In genomic region chr18:48669180-48669675, GRCh38 we compare ENCODE assay signal across 27 cellular contexts.
"Had no signal": no experiment of that assay in that cellular context is flagged by ENCODE, and none has a peak within 500 bp of the region (broad histone marks: within the 10 kb centered on the region; RNA-seq: fewer than 3 reads in every experiment).

No MANE protein-coding gene starts in this region.

- ATAC-seq: heart right ventricle; naive thymus-derived CD4-positive, alpha-beta T cell; psoas muscle; right cardiac atrium; stimulated activated naive CD8-positive, alpha-beta T cell treated with anti-CD3 and anti-CD28 coated beads, Interleukin-15, amount 100 ng/mL, for 72 hours had no signal

- H3K4me3 Mint-ChIP-seq: immature natural killer cell; naive thymus-derived CD4-positive, alpha-beta T cell; nephron; stimulated activated naive CD8-positive, alpha-beta T cell treated with anti-CD3 and anti-CD28 coated beads, Interleukin-15, amount 100 ng/mL, for 72 hours had no signal

- DNase-seq: dermis blood vessel endothelial cell; effector memory CD4-positive, alpha-beta T cell; erythroblast; esophagus squamous epithelium; foreskin melanocyte; glutamatergic neuron; heart right ventricle; hypothalamus; immature natural killer cell; islet precursor cell; mesendoderm; midbrain; naive thymus-derived CD4-positive, alpha-beta T cell; occipital lobe; psoas muscle; spleen; stimulated activated naive CD4-positive, alpha-beta T cell; stimulated activated naive CD8-positive, alpha-beta T cell treated with anti-CD3 and anti-CD28 coated beads, Interleukin-15, amount 100 ng/mL, for 72 hours; thyroid gland; trophoblast cell had no signal

- H3K4me1 Mint-ChIP-seq: immature natural killer cell; naive thymus-derived CD4-positive, alpha-beta T cell; nephron; stimulated activated naive CD8-positive, alpha-beta T cell treated with anti-CD3 and anti-CD28 coated beads, Interleukin-15, amount 100 ng/mL, for 72 hours had no signal

- H3K27me3 ChIP-seq: esophagus squamous epithelium, heart right ventricle, ovary, spleen, suprapubic skin, thyroid gland, vagina had no signal

- H3K27ac Mint-ChIP-seq: immature natural killer cell; naive thymus-derived CD4-positive, alpha-beta T cell; nephron; stimulated activated naive CD8-positive, alpha-beta T cell treated with anti-CD3 and anti-CD28 coated beads, Interleukin-15, amount 100 ng/mL, for 72 hours had no signal

- H3K9me3 ChIP-seq: esophagus squamous epithelium, psoas muscle, suprapubic skin, thyroid gland, vagina had no signal

- H3K27me3 Mint-ChIP-seq: stimulated activated naive CD8-positive, alpha-beta T cell treated with anti-CD3 and anti-CD28 coated beads, Interleukin-15, amount 100 ng/mL, for 72 hours had no signal

- H3K4me3 ChIP-seq: coronary artery, esophagus squamous epithelium, heart right ventricle, ovary, psoas muscle, skin epidermis, spleen, suprapubic skin, thyroid gland, vagina had no signal

- H3K27ac ChIP-seq: coronary artery, esophagus squamous epithelium, heart right ventricle, ovary, psoas muscle, skin epidermis, spleen, suprapubic skin, thyroid gland, vagina had no signal
